Comparison of ENCODE assay signal across 1 cellular context in the genomic region with DNA sequence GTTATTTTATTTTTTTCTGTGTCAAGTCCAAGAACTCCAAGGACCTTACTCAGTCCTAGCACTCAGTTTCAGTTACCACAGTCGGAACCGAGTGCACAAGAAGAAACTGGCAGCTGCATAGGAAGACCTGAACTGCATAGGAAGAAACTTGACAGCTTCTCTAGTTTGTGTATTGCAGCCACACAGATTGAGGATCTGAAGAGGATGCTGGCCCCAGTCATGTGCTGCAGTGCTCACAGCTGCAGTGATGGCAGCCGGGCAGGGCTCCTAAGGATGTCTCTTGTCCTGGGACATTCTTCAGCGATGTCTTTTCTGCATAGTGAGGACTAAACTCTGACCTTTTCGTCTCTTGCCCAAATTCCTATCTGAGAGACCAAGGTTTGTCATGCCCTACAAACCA.
TF ChIP-seq lines count a peak whose summit lies in the region.

No MANE protein-coding gene starts in this region.

TF ChIP-seq in GM23338, 12 proteins besides CTCF, POLR2A, EP300 and RAD21 (continued from another document):
- TF ChIP-seq, protein P1, sequence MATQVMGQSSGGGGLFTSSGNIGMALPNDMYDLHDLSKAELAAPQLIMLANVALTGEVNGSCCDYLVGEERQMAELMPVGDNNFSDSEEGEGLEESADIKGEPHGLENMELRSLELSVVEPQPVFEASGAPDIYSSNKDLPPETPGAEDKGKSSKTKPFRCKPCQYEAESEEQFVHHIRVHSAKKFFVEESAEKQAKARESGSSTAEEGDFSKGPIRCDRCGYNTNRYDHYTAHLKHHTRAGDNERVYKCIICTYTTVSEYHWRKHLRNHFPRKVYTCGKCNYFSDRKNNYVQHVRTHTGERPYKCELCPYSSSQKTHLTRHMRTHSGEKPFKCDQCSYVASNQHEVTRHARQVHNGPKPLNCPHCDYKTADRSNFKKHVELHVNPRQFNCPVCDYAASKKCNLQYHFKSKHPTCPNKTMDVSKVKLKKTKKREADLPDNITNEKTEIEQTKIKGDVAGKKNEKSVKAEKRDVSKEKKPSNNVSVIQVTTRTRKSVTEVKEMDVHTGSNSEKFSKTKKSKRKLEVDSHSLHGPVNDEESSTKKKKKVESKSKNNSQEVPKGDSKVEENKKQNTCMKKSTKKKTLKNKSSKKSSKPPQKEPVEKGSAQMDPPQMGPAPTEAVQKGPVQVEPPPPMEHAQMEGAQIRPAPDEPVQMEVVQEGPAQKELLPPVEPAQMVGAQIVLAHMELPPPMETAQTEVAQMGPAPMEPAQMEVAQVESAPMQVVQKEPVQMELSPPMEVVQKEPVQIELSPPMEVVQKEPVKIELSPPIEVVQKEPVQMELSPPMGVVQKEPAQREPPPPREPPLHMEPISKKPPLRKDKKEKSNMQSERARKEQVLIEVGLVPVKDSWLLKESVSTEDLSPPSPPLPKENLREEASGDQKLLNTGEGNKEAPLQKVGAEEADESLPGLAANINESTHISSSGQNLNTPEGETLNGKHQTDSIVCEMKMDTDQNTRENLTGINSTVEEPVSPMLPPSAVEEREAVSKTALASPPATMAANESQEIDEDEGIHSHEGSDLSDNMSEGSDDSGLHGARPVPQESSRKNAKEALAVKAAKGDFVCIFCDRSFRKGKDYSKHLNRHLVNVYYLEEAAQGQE (IDR thresholded peaks at IDR 0.05; ENCODE audit: unreplicated experiment) = no peak
- TF ChIP-seq CREB1 (CRISPR knock-in tag; IDR thresholded peaks at IDR 0.05; ENCODE audit: low read depth) = no peak
